Comparison of ENCODE assay signal across 8 cellular contexts in genomic region chr14:99266181-99267178, GRCh38. TPM values are rescaled to one million over a fixed set of nuclear protein-coding genes. Genes with fewer than 3 reads are reported as not detected.
DNase-seq lines count a peak whose midpoint lies in the region; ATAC-seq and TF ChIP-seq lines count a peak whose summit lies in the region.

No MANE protein-coding gene starts in this region.

- H3K4me3 ChIP-seq in GM06990 (replicated peaks; ENCODE audit: low read depth, low read length), result no peak overlapping the region

- TF ChIP-seq CTCF in GM06990 (IDR thresholded peaks at IDR 0.05; ENCODE audit: insufficient read depth, low read length, poor library complexity, severe bottlenecking), result peak; percentile 99

- intact Hi-C loops in left colon (cut with DNase I, micrococcal nuclease), result loop anchor here in 1 of 2 donors (10.0 kb wide), 1 partner anchor 1132 kb away; no protein-coding TSS in a partner anchor

- peak; percentile 79 for ATAC-seq in HG02610 (IDR thresholded peaks at IDR 0.05; ENCODE audit: unreplicated experiment)
- peak; percentile 41 to 50 for ATAC-seq in activated CD4-positive, CD25-positive, alpha-beta regulatory T cell treated with anti-CD3 and anti-CD28 coated beads, Interleukin-2, amount 50 U/mL, for 24 hours
- peak; percentile 77 for ATAC-seq in left colon
- no peak for ATAC-seq in HG03025 (IDR thresholded peaks at IDR 0.05; ENCODE audit: low FRiP score, unreplicated experiment)

- peak overlapping the region; percentile 30 for H3K27ac ChIP-seq in caudate nucleus (ENCODE audit: low read depth, low read length)

- peaks cover 6% of the 10 kb centered on the region for H3K27me3 ChIP-seq in GM06990 (replicated peaks; ENCODE audit: control insufficient read depth, insufficient read depth, low read length)

- DNase-seq in GM06990 (ENCODE audit: extremely low read depth, insufficient read length), result peak; percentile 69
- DNase-seq in NCI-H2171 (lab: John Stamatoyannopoulos, UW), result peak; percentile 88
- peak in 56 of 61 donors; percentile 20 to 86 (median 61) for DNase-seq in caudate nucleus (lab: John Stamatoyannopoulos, UW)
- DNase-seq in left colon, result peak; percentile 56 to 83
- DNase-seq in stimulated activated CD4-positive, alpha-beta T cell treated with anti-CD3 and anti-CD28 coated beads, Interleukin-2, amount 100 ng/mL, for 48 hours, result peak; percentile 87 to 88

- H3K36me3 ChIP-seq in GM06990 (ENCODE audit: control insufficient read depth, insufficient read depth, low read length), result no peaks in the 10 kb centered on the region

RNA-seq across cellular contexts. Expression of gene BCL11B, which starts 5.5 kb away (rescaled TPM):
- 1 to 10 TPM; 3.7 to 5.1 TPM for total RNA-seq in left colon
